ENCODE assay signal across 22 cellular contexts in genomic region chr3:69059688-69060087, GRCh38. TPM values are rescaled to one million over a fixed set of nuclear protein-coding genes. Genes with fewer than 3 reads are reported as not detected.
DNase-seq lines count a peak whose midpoint lies in the region; ATAC-seq and TF ChIP-seq lines count a peak whose summit lies in the region.
"Had no signal": no experiment of that assay in that cellular context is flagged by ENCODE, and none has a peak within 500 bp of the region (broad histone marks: within the 10 kb centered on the region; RNA-seq: fewer than 3 reads in every experiment).

No MANE protein-coding gene starts in this region.

- no peak overlapping the region for H3K4me3 Mint-ChIP-seq in activated naive CD4-positive, alpha-beta T cell treated with anti-CD3 and anti-CD28 coated beads, Interleukin-2, amount 50 U/mL, for 24 hours
- no peak overlapping the region for H3K4me3 Mint-ChIP-seq in activated CD8-positive, alpha-beta T cell treated with anti-CD3 and anti-CD28 coated beads for 36 hours
- H3K4me3 Mint-ChIP-seq in memory B cell, result no peak overlapping the region

- in situ Hi-C loops in brain microvascular endothelial cell (cut with HindIII; ENCODE audit: low pct_ligation_motif_present, low sequenced_read_pairs) (no loop called here), G401 (cut with HindIII; ENCODE audit: low sequenced_read_pairs) (no loop called here)

- intact Hi-C loops in activated CD8-positive, alpha-beta T cell treated with anti-CD3 and anti-CD28 coated beads for 36 hours (cut with micrococcal nuclease), result no loop called here

- no peak overlapping the region for H3K4me3 ChIP-seq in brain microvascular endothelial cell (ENCODE audit: low read depth, low read length)
- H3K4me3 ChIP-seq: body of pancreas, MG63, SJCRH30, testis, vagina had no signal

- no peaks in the 10 kb centered on the region for H3K9me3 Mint-ChIP-seq in activated naive CD4-positive, alpha-beta T cell treated with anti-CD3 and anti-CD28 coated beads, Interleukin-2, amount 50 U/mL, for 24 hours
- H3K9me3 Mint-ChIP-seq in activated CD8-positive, alpha-beta T cell treated with anti-CD3 and anti-CD28 coated beads for 36 hours, result peaks cover 6% of the 10 kb centered on the region
- H3K9me3 Mint-ChIP-seq in memory B cell, result no peaks in the 10 kb centered on the region

- no peak for TF ChIP-seq CTCF in activated CD8-positive, alpha-beta T cell treated with anti-CD3 and anti-CD28 coated beads for 36 hours (IDR thresholded peaks at IDR 0.05)
- no peak for TF ChIP-seq CTCF in brain microvascular endothelial cell (IDR thresholded peaks at IDR 0.05; ENCODE audit: low read depth, low read length, missing control alignments)

- H3K27ac Mint-ChIP-seq in activated naive CD4-positive, alpha-beta T cell treated with anti-CD3 and anti-CD28 coated beads, Interleukin-2, amount 50 U/mL, for 24 hours, result peak overlapping the region; percentile 91
- H3K27ac Mint-ChIP-seq in activated CD8-positive, alpha-beta T cell treated with anti-CD3 and anti-CD28 coated beads for 36 hours, result peak overlapping the region; percentile 93
- H3K27ac Mint-ChIP-seq in memory B cell, result peak overlapping the region; percentile 92

- DNase-seq in activated naive CD4-positive, alpha-beta T cell treated with anti-CD3 and anti-CD28 coated beads, Interleukin-2, amount 50 U/mL, for 16 hours, result no peak
- no peak for DNase-seq in activated CD8-positive, alpha-beta T cell treated with anti-CD3 and anti-CD28 coated beads for 36 hours
- DNase-seq in memory B cell (ENCODE audit: low spot score in 2 of 2) (no peak), COLO829 (ENCODE audit: low spot score) (no peak), brain microvascular endothelial cell (no peak), G401 (ENCODE audit: low spot score) (no peak)
- DNase-seq: body of pancreas; effector CD8-positive, alpha-beta T cell; foreskin melanocyte; hypothalamus; MG63; NCI-H2171; NCI-H524 treated with DMSO at 0.1 percent for 48 hours; SJCRH30; stimulated activated CD4-positive, alpha-beta T cell treated with anti-CD3 and anti-CD28 coated beads, Interleukin-15, amount 100 ng/mL, for 24 hours; testis had no signal

- H3K36me3 Mint-ChIP-seq in activated naive CD4-positive, alpha-beta T cell treated with anti-CD3 and anti-CD28 coated beads, Interleukin-2, amount 50 U/mL, for 24 hours, result peaks cover 23% of the 10 kb centered on the region
- peaks cover 59% of the 10 kb centered on the region for H3K36me3 Mint-ChIP-seq in activated CD8-positive, alpha-beta T cell treated with anti-CD3 and anti-CD28 coated beads for 36 hours (ENCODE audit: low read depth)
- H3K36me3 Mint-ChIP-seq in memory B cell, result peaks cover 32% of the 10 kb centered on the region

- peaks cover 49% of the 10 kb centered on the region for H3K4me1 Mint-ChIP-seq in activated naive CD4-positive, alpha-beta T cell treated with anti-CD3 and anti-CD28 coated beads, Interleukin-2, amount 50 U/mL, for 24 hours
- H3K4me1 Mint-ChIP-seq in activated CD8-positive, alpha-beta T cell treated with anti-CD3 and anti-CD28 coated beads for 36 hours (ENCODE audit: low read depth), result peaks cover 38% of the 10 kb centered on the region
- peaks cover 17% of the 10 kb centered on the region for H3K4me1 Mint-ChIP-seq in memory B cell

- CTCF ChIA-PET in activated CD8-positive, alpha-beta T cell treated with anti-CD3 and anti-CD28 coated beads for 36 hours (lab: Charles Lee), result interaction anchor here (1.0 to 1.6 kb wide), 4 partner anchors 21 to 247 kb away, joined by 3 to 4 read pairs (median 4); partner anchors contain the start of gene UBA3

- no peaks in the 10 kb centered on the region for H3K27me3 ChIP-seq in brain microvascular endothelial cell (replicated peaks)
- H3K27me3 ChIP-seq: body of pancreas, MG63, SJCRH30, testis, vagina had no signal

- POLR2A ChIA-PET in activated CD8-positive, alpha-beta T cell treated with anti-CD3 and anti-CD28 coated beads for 36 hours (lab: Charles Lee), result interaction anchor here (0.6 to 1.7 kb wide), 5 partner anchors 8 to 35 kb away, joined by 3 to 7 read pairs (median 4); partner anchors contain the start of gene TMF1

- ATAC-seq in activated CD8-positive, alpha-beta T cell treated with anti-CD3 and anti-CD28 coated beads for 36 hours, result no peak
- ATAC-seq in memory B cell (ENCODE audit: low read depth), result no peak
- ATAC-seq: body of pancreas, esophagus mucosa, HCT116, Panc1, sciatic nerve had no signal

- peaks cover 39% of the 10 kb centered on the region for H3K36me3 ChIP-seq in brain microvascular endothelial cell (replicated peaks)

- H3K27ac ChIP-seq in brain microvascular endothelial cell, result no peak overlapping the region
- H3K27ac ChIP-seq: body of pancreas, SJCRH30, testis, vagina had no signal

- H3K27me3 Mint-ChIP-seq in activated naive CD4-positive, alpha-beta T cell treated with anti-CD3 and anti-CD28 coated beads, Interleukin-2, amount 50 U/mL, for 24 hours, result no peaks in the 10 kb centered on the region
- no peaks in the 10 kb centered on the region for H3K27me3 Mint-ChIP-seq in activated CD8-positive, alpha-beta T cell treated with anti-CD3 and anti-CD28 coated beads for 36 hours
- H3K27me3 Mint-ChIP-seq in memory B cell, result no peaks in the 10 kb centered on the region

RNA-seq across cellular contexts. Expression of gene TMF1, which starts 7.6 kb away (rescaled TPM):
- total RNA-seq in activated CD8-positive, alpha-beta T cell treated with anti-CD3 and anti-CD28 coated beads for 36 hours, result 10 to 100 TPM; 38.9 to 42.1 TPM
- 3.3 and 7.5 TPM in 2 replicates for total RNA-seq in G401 (2014; rRNA removed; shearing (Covaris generic))

RNA-seq across cellular contexts. Expression of gene UBA3, which starts 20.5 kb away (rescaled TPM):
- total RNA-seq in activated CD8-positive, alpha-beta T cell treated with anti-CD3 and anti-CD28 coated beads for 36 hours, result 10 to 100 TPM; 72.7 to 75.6 TPM
- total RNA-seq in G401 (2014; rRNA removed; shearing (Covaris generic)), result 71.4 and 77.6 TPM in 2 replicates

RNA-seq across cellular contexts. Expression of gene ARL6IP5, which starts 25.0 kb away (rescaled TPM):
- 10 to 100 TPM; 72.7 to 74.2 TPM for total RNA-seq in activated CD8-positive, alpha-beta T cell treated with anti-CD3 and anti-CD28 coated beads for 36 hours
- total RNA-seq in G401 (2014; rRNA removed; shearing (Covaris generic)), result 75.9 and 93.3 TPM in 2 replicates

RNA-seq across cellular contexts. Expression of gene EOGT, which starts 46.2 kb away (rescaled TPM):
- 1 to 10 TPM; 4.3 to 4.9 TPM for total RNA-seq in activated CD8-positive, alpha-beta T cell treated with anti-CD3 and anti-CD28 coated beads for 36 hours
- 19.0 and 27.0 TPM in 2 replicates for total RNA-seq in G401 (2014; rRNA removed; shearing (Covaris generic))
